ENCODE assay signal across 18 cellular contexts in the genomic region with DNA sequence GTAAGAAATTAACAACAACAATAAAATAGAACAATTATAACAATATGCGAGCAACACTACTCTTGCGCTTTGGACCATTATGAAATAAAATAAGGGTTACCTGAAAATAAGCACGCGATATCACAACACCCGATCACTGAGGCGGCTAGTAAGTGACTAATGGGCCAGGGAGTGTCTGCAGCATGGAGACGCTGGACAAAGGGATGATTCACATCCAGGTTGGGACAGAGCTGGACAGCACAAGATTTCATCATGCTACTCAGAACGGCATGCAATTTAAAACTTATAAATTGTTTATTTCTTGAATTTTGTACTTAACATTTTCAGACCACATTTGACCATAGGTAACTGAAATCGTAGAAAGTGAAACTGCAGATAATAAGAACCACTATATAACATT. TPM values are rescaled to one million over a fixed set of nuclear protein-coding genes. Genes with fewer than 3 reads are reported as not detected.
DNase-seq lines count a peak whose midpoint lies in the region; ATAC-seq, FAIRE-seq and TF ChIP-seq lines count a peak whose summit lies in the region.
"Had no signal": no experiment of that assay in that cellular context is flagged by ENCODE, and none has a peak within 500 bp of the region (broad histone marks: within the 10 kb centered on the region; RNA-seq: fewer than 3 reads in every experiment).

No MANE protein-coding gene starts in this region.

- H3K4me3 ChIP-seq in upper lobe of right lung, result no peak overlapping the region

- H3K4me1 ChIP-seq in upper lobe of right lung, result peaks cover 2% of the 10 kb centered on the region

- no peaks in the 10 kb centered on the region for H3K9me3 ChIP-seq in upper lobe of right lung

- no peak overlapping the region for H3K27ac ChIP-seq in upper lobe of right lung

- FAIRE-seq in H54 (lab: Jason Lieb, UNC), result peak; percentile 97
- FAIRE-seq: GM18507, TTC549 had no signal

- intact Hi-C loops in upper lobe of right lung (cut with DNase I), result no loop called here

- TF ChIP-seq POLR2A in H54 (IDR thresholded peaks at IDR 0.05; ENCODE audit: low read depth, low read length), result no peak

- peaks cover 3% of the 10 kb centered on the region for H3K36me3 ChIP-seq in upper lobe of right lung

- no peaks in the 10 kb centered on the region for H3K27me3 ChIP-seq in upper lobe of right lung

- TF ChIP-seq CTCF in upper lobe of right lung (IDR thresholded peaks at IDR 0.05), result no peak

- DNase-seq in H54 (ENCODE audit: insufficient read length, low spot score), result peak; percentile 67
- DNase-seq in RPMI7951 (ENCODE audit: low read depth), result peak; percentile 81
- peak; percentile 81 for DNase-seq in renal cortical epithelial cell (ENCODE audit: low read depth)
- DNase-seq in upper lobe of right lung, result no peak
- DNase-seq: activated CD8-positive, alpha-beta T cell treated with anti-CD3 and anti-CD28 coated beads for 36 hours; CD4-positive, alpha-beta memory T cell; left colon; NCI-H187 treated with DMSO at 0.1 percent for 48 hours; NCI-H774; SHP77 treated with DMSO at 0.1 percent for 48 hours; stimulated activated CD4-positive, alpha-beta T cell treated with anti-CD3 and anti-CD28 coated beads, Interleukin-4, amount 100 ng/mL, for 4 hours had no signal

- ATAC-seq in esophagus mucosa, result peak; percentile 71
- no peak for ATAC-seq in HG03521 (IDR thresholded peaks at IDR 0.05; ENCODE audit: unreplicated experiment)
- ATAC-seq in GM18511 (IDR thresholded peaks at IDR 0.05; ENCODE audit: unreplicated experiment), result no peak
- ATAC-seq in upper lobe of right lung, result no peak
- ATAC-seq: activated CD8-positive, alpha-beta T cell treated with anti-CD3 and anti-CD28 coated beads for 36 hours; activated T-helper 17 cell treated with anti-CD3 and anti-CD28 coated beads, Interleukin-2, amount 50 U/mL, for 72 hours; left colon; stimulated activated effector memory CD8-positive, alpha-beta T cell treated with anti-CD3 and anti-CD28 coated beads, Interleukin-12 subunit alpha, Interleukin-12 subunit beta, amount 100 ng/mL, for 72 hours had no signal

RNA-seq across cellular contexts. Expression of gene HIBADH, which starts 15.6 kb away (rescaled TPM):
- 80.4 and 86.2 TPM in 2 replicates for total RNA-seq in RPMI7951 (2014; rRNA removed; shearing (Covaris generic))
- total RNA-seq in esophagus mucosa (9.8 TPM), renal cortical epithelial cell (87.5 and 129 TPM in 2 replicates), upper lobe of right lung (23.7 TPM)
